16 cellular contexts compared by ENCODE assay signal in the genomic region with DNA sequence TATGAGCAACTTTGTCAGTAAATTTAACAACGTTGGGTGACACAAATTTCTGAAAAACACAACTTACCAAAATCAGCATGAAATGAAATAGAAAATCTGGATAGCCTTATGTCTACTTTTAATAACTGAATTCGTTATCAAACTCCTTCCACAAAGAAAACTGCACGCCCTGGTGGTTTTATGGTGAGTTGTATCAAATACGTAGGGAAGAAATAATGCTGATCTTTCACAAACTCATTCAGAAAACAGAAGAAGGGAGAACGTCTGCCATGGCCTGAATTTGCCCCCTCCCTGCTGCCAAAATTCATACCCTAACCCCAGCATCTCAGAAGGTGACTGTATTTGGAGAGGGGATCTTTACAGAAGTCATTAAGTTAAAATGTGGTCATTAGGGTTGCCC. TPM values are rescaled to one million over a fixed set of nuclear protein-coding genes. Genes with fewer than 3 reads are reported as not detected.
DNase-seq lines count a peak whose midpoint lies in the region; ATAC-seq, FAIRE-seq and TF ChIP-seq lines count a peak whose summit lies in the region.
"Had no signal": no experiment of that assay in that cellular context is flagged by ENCODE, and none has a peak within 500 bp of the region (broad histone marks: within the 10 kb centered on the region; RNA-seq: fewer than 3 reads in every experiment).

No MANE protein-coding gene starts in this region.

- no peaks in the 10 kb centered on the region for H3K79me2 ChIP-seq in K562 (ENCODE audit: control insufficient read depth, insufficient read depth, low read length)

- no peak overlapping the region for H3K4ac ChIP-seq in IMR-90 (ENCODE audit: low read depth, low read length)

- H2AFZ ChIP-seq in IMR-90 (replicated peaks; ENCODE audit: low read length, poor library complexity), result no peak overlapping the region
- no peak overlapping the region for H2AFZ ChIP-seq in K562 (ENCODE audit: low read depth, low read length)

- H2BK5ac ChIP-seq in IMR-90 (ENCODE audit: low read depth, low read length, poor library complexity, severe bottlenecking), result no peak overlapping the region

- no peak overlapping the region for H3K56ac ChIP-seq in IMR-90 (ENCODE audit: extremely low read depth, insufficient read depth, low read length)

- H4K5ac ChIP-seq in IMR-90 (ENCODE audit: low read depth, low read length), result no peak overlapping the region

- H3K4me3 ChIP-seq in BLaER1 (no peak overlapping the region), IMR-90 (ENCODE audit: insufficient read depth, low read depth, low read length) (no peak overlapping the region), K562 (no peak overlapping the region), psoas muscle (no peak overlapping the region), colonic mucosa (no peak overlapping the region)
- H3K4me3 ChIP-seq: SJCRH30 had no signal

- H2BK15ac ChIP-seq in IMR-90 (ENCODE audit: low read depth, low read length), result no peak overlapping the region

- TF ChIP-seq CTCF in IMR-90 (conservative IDR thresholded peaks at IDR 0.05; ENCODE audit: low read depth, low read length) (no peak), K562 (IDR thresholded peaks at IDR 0.05 in 2 of 3, conservative IDR thresholded peaks at IDR 0.05 in 1 of 3; ENCODE audit: insufficient read depth in 2 of 3, low read depth in 1 of 3, low read length in 3 of 3) (no peak), psoas muscle (IDR thresholded peaks at IDR 0.05) (no peak), GM10266 (IDR thresholded peaks at IDR 0.05; ENCODE audit: control insufficient read depth, insufficient read depth, low read depth, missing control alignments) (no peak), colonic mucosa (IDR thresholded peaks at IDR 0.05) (no peak)

- no peak for DNase-seq in IMR-90
- no peak for DNase-seq in K562 (ENCODE audit: extremely low read depth in 1 of 4, low spot score in 3 of 4)
- no peak for DNase-seq in psoas muscle
- DNase-seq in AG08395 (ENCODE audit: low spot score), result no peak
- DNase-seq in GM10266 (ENCODE audit: extremely low spot score), result no peak
- no peak for DNase-seq in colonic mucosa
- DNase-seq: DMS153, EL, H7, NCI-H1417 treated with DMSO at 0.1 percent for 48 hours, NCI-H2029, NCI-H510A, NCI-H82, SJCRH30 had no signal

- H4K91ac ChIP-seq in IMR-90 (ENCODE audit: insufficient read depth, low read depth, low read length), result no peak overlapping the region

- no peak for TF ChIP-seq RAD21 in IMR-90 (IDR thresholded peaks at IDR 0.05; ENCODE audit: low read length)
- TF ChIP-seq RAD21 in K562 (CRISPR knock-in tag; conservative IDR thresholded peaks at IDR 0.05 in 1 of 2, IDR thresholded peaks at IDR 0.05 in 1 of 2), result no peak

- H3K9ac ChIP-seq in BLaER1 (no peak overlapping the region), IMR-90 (ENCODE audit: low read depth, low read length) (no peak overlapping the region), K562 (ENCODE audit: insufficient read depth in 1 of 2, low read depth in 2 of 2, low read length in 2 of 2) (no peak overlapping the region), colonic mucosa (ENCODE audit: low read depth in 2 of 2, low read length in 2 of 2) (no peak overlapping the region)

- no peak overlapping the region for H4K8ac ChIP-seq in IMR-90 (ENCODE audit: low read depth in 2 of 2, low read length in 2 of 2)

- no peak overlapping the region for H2BK120ac ChIP-seq in IMR-90 (ENCODE audit: low read depth, low read length)

- no peaks in the 10 kb centered on the region for H4K20me1 ChIP-seq in BLaER1
- H4K20me1 ChIP-seq in IMR-90 (ENCODE audit: insufficient read depth, low read length), result no peaks in the 10 kb centered on the region
- H4K20me1 ChIP-seq in K562 (replicated peaks; ENCODE audit: control insufficient read depth, insufficient read depth, low read length), result peaks cover 8% of the 10 kb centered on the region; the same call in 1 of the 2 replicates

- CTCF ChIA-PET in IMR-90 (lab: Yijun Ruan, JAX) (no interaction called here), K562 (lab: Yijun Ruan, JAX; ENCODE audit: low intra/inter-chr PET ratio) (interaction anchor here (1.3 kb wide), 1 partner anchor 63 kb away, joined by 3 read pairs; no protein-coding TSS in a partner anchor)

- no peak overlapping the region for H2AK9ac ChIP-seq in IMR-90 (replicated peaks; ENCODE audit: low read depth, low read length, poor library complexity)

- H3K18ac ChIP-seq in IMR-90 (ENCODE audit: low read depth, low read length), result no peak overlapping the region

- intact Hi-C loops in IMR-90 (cut with micrococcal nuclease) (no loop called here), K562 (cut with micrococcal nuclease) (loop anchor here (5.0 kb wide), 1 partner anchor 58 kb away; no protein-coding TSS in a partner anchor), psoas muscle (cut with DNase I) (loop anchor here in 1 of 2 donors (5.0 kb wide), 2 partner anchors 38 to 48 kb away; no protein-coding TSS in a partner anchor), colonic mucosa (cut with DNase I) (no loop called here)

- dilution Hi-C loops in IMR-90 (cut with HindIII; ENCODE audit: low sequenced_read_pairs, unreplicated experiment), result no loop called here

- no peaks in the 10 kb centered on the region for H3K79me1 ChIP-seq in IMR-90 (ENCODE audit: low read depth in 1 of 2, low read length in 2 of 2)

- POLR2A ChIA-PET in IMR-90 (lab: Charles Lee; ENCODE audit: unreplicated experiment) (no interaction called here), K562 (lab: Yijun Ruan, JAX) (no interaction called here)

- H3K27me3 ChIP-seq in BLaER1 (no peaks in the 10 kb centered on the region), IMR-90 (ENCODE audit: control insufficient read depth, insufficient read depth, low read length) (no peaks in the 10 kb centered on the region), K562 (ENCODE audit: control insufficient read depth in 2 of 2, insufficient read depth in 2 of 2, low read length in 2 of 2) (peaks cover 11 to 52% of the 10 kb centered on the region in 2 experiments), psoas muscle (ENCODE audit: insufficient read depth in 3 of 3, low read length in 2 of 3) (peaks cover 0 to 23% (median 2%) of the 10 kb centered on the region in 3 donors), colonic mucosa (no peaks in the 10 kb centered on the region)

- ATAC-seq in IMR-90 (ENCODE audit: low read depth) (no peak), K562 (no peak), psoas muscle (no peak)

- TF ChIP-seq EP300 in K562 (IDR thresholded peaks at IDR 0.05; ENCODE audit: low read length), result no peak

- H3K9me3 ChIP-seq in BLaER1 (no peaks in the 10 kb centered on the region), IMR-90 (ENCODE audit: control insufficient read depth, insufficient read depth, low read length) (no peaks in the 10 kb centered on the region), K562 (replicated peaks; ENCODE audit: control insufficient read depth, insufficient read depth, low read depth, low read length) (no peaks in the 10 kb centered on the region), psoas muscle (no peaks in the 10 kb centered on the region), colonic mucosa (no peaks in the 10 kb centered on the region)
- H3K9me3 ChIP-seq: SJCRH30 had no signal

- H3K4me1 ChIP-seq in BLaER1, result peaks cover 99% of the 10 kb centered on the region
- peaks cover 4% of the 10 kb centered on the region; the same call in 1 of the 2 replicates for H3K4me1 ChIP-seq in IMR-90 (ENCODE audit: control insufficient read depth, insufficient read depth, low read length)
- H3K4me1 ChIP-seq in K562 (replicated peaks in 1 of 2; ENCODE audit: control insufficient read depth in 2 of 2, insufficient read depth in 2 of 2, low read length in 2 of 2), result peaks cover 17 to 55% of the 10 kb centered on the region in 2 experiments; a peak in 4 of 5 replicates
- no peaks in the 10 kb centered on the region for H3K4me1 ChIP-seq in psoas muscle
- H3K4me1 ChIP-seq in colonic mucosa, result no peaks in the 10 kb centered on the region

- no peak overlapping the region for H2BK20ac ChIP-seq in IMR-90 (ENCODE audit: low read depth, low read length)

- in situ Hi-C loops in IMR-90 (cut with MboI; ENCODE audit: low sequenced_read_pairs) (no loop called here), K562 (cut with MboI) (no loop called here)

- H3K4me2 ChIP-seq in BLaER1 (peak overlapping the region; percentile 83), IMR-90 (ENCODE audit: low read depth, low read length) (no peak overlapping the region), K562 (ENCODE audit: insufficient read depth, low read length) (no peak overlapping the region)

- no CpG with 5 or more reads among the region's 5 CpGs for WGBS in IMR-90 (ENCODE audit: extremely low coverage in 2 of 2, insufficient read length in 1 of 2), 2 experiments
- 0% methylated on average over 5 of the region's 5 CpGs for WGBS in K562 (ENCODE audit: insufficient coverage, low coverage, missing lambda C conversion rate)
- WGBS in psoas muscle, 3 donors, result 63 to 79% (median 69%) methylated on average over 5 of the region's 5 CpGs

- peaks cover 13% of the 10 kb centered on the region for H3K9me1 ChIP-seq in IMR-90 (ENCODE audit: insufficient read depth, low read length)
- H3K9me1 ChIP-seq in K562 (ENCODE audit: control insufficient read depth, insufficient read depth, low read length), result no peaks in the 10 kb centered on the region

- TF ChIP-seq POLR2A in IMR-90 (IDR thresholded peaks at IDR 0.05; ENCODE audit: low read depth, low read length) (no peak), K562 (conservative IDR thresholded peaks at IDR 0.05) (no peak)

- peak overlapping the region; percentile 58 for H3K27ac ChIP-seq in BLaER1
- no peak overlapping the region for H3K27ac ChIP-seq in IMR-90 (ENCODE audit: insufficient read depth, low read length)
- no peak overlapping the region for H3K27ac ChIP-seq in K562 (ENCODE audit: extremely low read depth, low read depth, low read length)
- H3K27ac ChIP-seq in psoas muscle, result peak overlapping the region; percentile 73
- no peak overlapping the region for H3K27ac ChIP-seq in colonic mucosa
- H3K27ac ChIP-seq: C4-2B, SJCRH30 had no signal

- no peak overlapping the region for H3K14ac ChIP-seq in IMR-90 (replicated peaks; ENCODE audit: low read depth, low read length)

- no peaks in the 10 kb centered on the region for H3K36me3 ChIP-seq in BLaER1
- no peaks in the 10 kb centered on the region for H3K36me3 ChIP-seq in IMR-90 (ENCODE audit: control insufficient read depth, insufficient read depth, low read length)
- H3K36me3 ChIP-seq in K562 (ENCODE audit: control insufficient read depth, insufficient read depth, low read length), result no peaks in the 10 kb centered on the region
- H3K36me3 ChIP-seq in psoas muscle (ENCODE audit: insufficient read depth in 1 of 2, low read depth in 1 of 2), result no peaks in the 10 kb centered on the region
- no peaks in the 10 kb centered on the region for H3K36me3 ChIP-seq in colonic mucosa
- H3K36me3 ChIP-seq: SJCRH30 had no signal

- no peak overlapping the region for H2AK5ac ChIP-seq in IMR-90 (ENCODE audit: low read depth, low read length)

- no peak overlapping the region for H3K23ac ChIP-seq in IMR-90 (ENCODE audit: low read depth, low read length)

- no peak for FAIRE-seq in K562 (lab: Jason Lieb, UNC)

- BruUV-seq in IMR-90 (replicated peaks; lab: Mats Ljungman, UMichigan) (no TSS peak), K562 (replicated peaks; lab: Mats Ljungman, UMichigan) (no TSS peak)

RNA-seq across cellular contexts. Expression of gene COL18A1, which starts 50.0 kb away (rescaled TPM):
- total RNA-seq in IMR-90 (2012; rRNA removed) (4.3 and 6.7 TPM in 2 replicates), K562 (2014; rRNA removed) (12.0 and 16.1 TPM in 2 replicates), K562 (2014; rRNA removed; fragmentation: Illumina TruSeq; extraction: Trizol) (0.54 and 1.1 TPM in 2 replicates), K562 (2015; rRNA removed; fragmentation: Illumina TruSeq; extraction: Trizol) (1.6 and 2.3 TPM in 2 replicates), K562 (2021) (16.1 and 16.4 TPM in 2 replicates), psoas muscle (10 to 100 TPM; 11.6 to 21.1 (median 15.1) TPM), colonic mucosa (10 to 100 TPM in 1 of 2 donors, 1 to 10 TPM in 1; 8.4 to 22.3 TPM)
- polyA plus RNA-seq in IMR-90 (2012; rRNA removed) (46.7 and 52.6 TPM in 2 replicates), K562 (2011; rRNA removed) (4.9 and 16.8 TPM in 2 replicates), K562 (2014; fragmentation: Illumina TruSeq; extraction: Trizol) (2.0 and 5.5 TPM in 2 replicates), K562 (2014; fragmentation: Nextera tagmentation; extraction: Ambion mirVana) (under 1 TPM; 0.14 to 0.25 TPM), K562 (2014; rRNA removed) (7.8 and 11.8 TPM in 2 replicates), psoas muscle (10 to 100 TPM in 2 of 3 donors, 1 to 10 TPM in 1; 4.8 to 25.3 (median 11.3) TPM)
- 66.0 and 124 TPM in 2 replicates for polyA plus RNA-seq in IMR-90 (2012; cell fraction: cytosol; rRNA removed)
- 136 and 394 TPM in 2 replicates for polyA plus RNA-seq in IMR-90 (2012; cell fraction: nucleus; rRNA removed; ENCODE audit: low replicate concordance)
- 18.2 and 47.1 TPM in 2 replicates for total RNA-seq in K562 (2011; cell fraction: chromatin; rRNA removed; ENCODE audit: low replicate concordance)
- total RNA-seq in K562 (2011; cell fraction: nucleolus; rRNA removed), result 42.8 and 53.0 TPM in 2 replicates
- total RNA-seq in K562 (2011; cell fraction: nucleoplasm; rRNA removed), result 26.1 and 28.1 TPM in 2 replicates
- 23.2 and 39.2 TPM in 2 replicates for polyA plus RNA-seq in K562 (2011; cell fraction: cytosol; rRNA removed)
- 67.4 and 83.8 TPM in 2 replicates for polyA plus RNA-seq in K562 (2011; cell fraction: nucleus; rRNA removed)
- polyA plus RNA-seq in K562 (2012), result 6.2 and 11.5 TPM in 2 replicates
- polyA minus RNA-seq in K562 (2011; rRNA and poly(A)+ RNA removed), result 2.9 and 3.3 TPM in 2 replicates
- 11.5 and 49.2 TPM in 2 replicates for polyA minus RNA-seq in K562 (2011; cell fraction: cytosol; rRNA and poly(A)+ RNA removed)
- 11.6 and 22.0 TPM in 2 replicates for polyA minus RNA-seq in K562 (2011; cell fraction: nucleus; rRNA and poly(A)+ RNA removed)

Comparison
In these comparisons a context has a peak if more than half of its experiments do, and no peak if none do; other contexts are left out.
1. H3K27ac ChIP-seq: peak in BLaER1 (single experiment) and psoas muscle (single experiment); none in IMR-90 (single experiment), K562 (single experiment) and colonic mucosa (single experiment).